Comparison of ENCODE assay signal across 26 cellular contexts in genomic region chr20:59376109-59376841, GRCh38.
"Had no signal": no experiment of that assay in that cellular context is flagged by ENCODE, and none has a peak within 500 bp of the region (broad histone marks: within the 10 kb centered on the region; RNA-seq: fewer than 3 reads in every experiment).

No MANE protein-coding gene starts in this region.

- H3K27ac ChIP-seq: adrenal gland had no signal

- H3K9me3 ChIP-seq: adrenal gland had no signal

- H3K4me3 ChIP-seq: adrenal gland had no signal

- H3K36me3 ChIP-seq: adrenal gland had no signal

- FAIRE-seq: TTC549 had no signal

- H3K27me3 ChIP-seq: adrenal gland had no signal

- DNase-seq: activated CD4-positive, alpha-beta T cell treated with anti-CD3 and anti-CD28 coated beads for 4 hours; activated CD4-positive, CD25-positive, alpha-beta regulatory T cell; activated CD8-positive, alpha-beta memory T cell treated with anti-CD3 and anti-CD28 coated beads, Interleukin-2, amount 50 U/mL, for 4 hours; activated CD8-positive, alpha-beta T cell treated with anti-CD3 and anti-CD28 coated beads for 36 hours; activated naive CD4-positive, alpha-beta T cell treated with anti-CD3 and anti-CD28 coated beads, Interleukin-2, amount 50 U/mL, for 16 hours; activated naive CD8-positive, alpha-beta T cell treated with anti-CD3 and anti-CD28 coated beads, Interleukin-2, amount 10 ng/mL, durations not matched to agents 7 days and 5 days; activated T-cell treated with anti-CD3 and anti-CD28 coated beads, Interleukin-2, amount 50 U/mL, for 72 hours; adrenal gland; anterior cingulate cortex; central memory CD4-positive, alpha-beta T cell; Karpas-422; NCI-H1105 treated with DMSO at 0.1 percent for 48 hours; NCI-H1436 treated with DMSO at 0.1 percent for 48 hours; NCI-H187; NCI-H2081; NCI-H2227 treated with DMSO at 0.1 percent for 48 hours; NCI-H446 treated with DMSO at 0.1 percent for 48 hours; NCI-H524 treated with DMSO at 0.1 percent for 48 hours; NCI-H774; NK-92 treated with Interleukin-12 subunit alpha and Interleukin-12 subunit beta, amount 100 ng/mL, for 24 hours; OCI-M1; RPMI8226; T-helper 9 cell had no signal

- H3K4me1 ChIP-seq: adrenal gland had no signal

- ATAC-seq: activated T-cell treated with anti-CD3 and anti-CD28 coated beads, Interleukin-2, amount 50 U/mL, for 72 hours; Panc1; Right ventricle myocardium inferior had no signal
